Comparison of ENCODE assay signal across 15 cellular contexts in genomic region chr3:160781429-160781828, GRCh38.
"Had no signal": no experiment of that assay in that cellular context is flagged by ENCODE, and none has a peak within 500 bp of the region (broad histone marks: within the 10 kb centered on the region; RNA-seq: fewer than 3 reads in every experiment).

No MANE protein-coding gene starts in this region.

- H3K4me3 Mint-ChIP-seq: activated naive CD8-positive, alpha-beta T cell treated with anti-CD3 and anti-CD28 coated beads, Interleukin-2, amount 50 U/mL, for 24 hours; activated T-helper 1 cell treated with anti-CD3 and anti-CD28 coated beads, Interleukin-12 subunit alpha, Interleukin-12 subunit beta, Interleukin-2, Interleukin-4 antibody, amounts not matched to agents 30 ng/mL and 10 ng/mL and 1 ng/mL, durations not matched to agents 14 hours and 24 hours and 36 hours; nephron had no signal

- H3K9me3 ChIP-seq: ascending aorta, stomach, thoracic aorta had no signal

- H3K4me3 ChIP-seq: ascending aorta, stomach, thoracic aorta had no signal

- H3K27me3 ChIP-seq: ascending aorta, stomach had no signal

- H3K27ac ChIP-seq: ascending aorta, thoracic aorta had no signal

- H3K36me3 ChIP-seq: ascending aorta, stomach, thoracic aorta had no signal

- ATAC-seq: activated naive CD8-positive, alpha-beta T cell treated with anti-CD3 and anti-CD28 coated beads, Interleukin-2, amount 50 U/mL, for 24 hours; left ventricle myocardium superior had no signal

- H3K4me1 ChIP-seq: ascending aorta had no signal

- H3K27ac Mint-ChIP-seq: activated naive CD8-positive, alpha-beta T cell treated with anti-CD3 and anti-CD28 coated beads, Interleukin-2, amount 50 U/mL, for 24 hours; activated T-helper 1 cell treated with anti-CD3 and anti-CD28 coated beads, Interleukin-12 subunit alpha, Interleukin-12 subunit beta, Interleukin-2, Interleukin-4 antibody, amounts not matched to agents 30 ng/mL and 10 ng/mL and 1 ng/mL, durations not matched to agents 14 hours and 24 hours and 36 hours; nephron had no signal

- H3K4me1 Mint-ChIP-seq: activated naive CD8-positive, alpha-beta T cell treated with anti-CD3 and anti-CD28 coated beads, Interleukin-2, amount 50 U/mL, for 24 hours; nephron had no signal

- DNase-seq: activated CD4-positive, CD25-positive, alpha-beta regulatory T cell treated with anti-CD3 and anti-CD28 coated beads, Interleukin-2, amount 50 U/mL, for 72 hours; activated naive CD4-positive, alpha-beta T cell treated with Interleukin-2 at 50 U/mL for 16 hours; activated naive CD8-positive, alpha-beta T cell treated with anti-CD3 and anti-CD28 coated beads, Interleukin-2, amount 50 U/mL, for 24 hours; hypothalamus; kidney glomerular epithelial cell; left ventricle myocardium superior; mesenchymal stem cell; stimulated activated CD4-positive, alpha-beta T cell treated with anti-CD3 and anti-CD28 coated beads, Interleukin-1b, Interleukin-23, amount 100 ng/mL, for 48 hours; stomach; T-helper 1 cell; T1000 had no signal

- H3K9me3 Mint-ChIP-seq: activated naive CD8-positive, alpha-beta T cell treated with anti-CD3 and anti-CD28 coated beads, Interleukin-2, amount 50 U/mL, for 24 hours; activated T-helper 1 cell treated with anti-CD3 and anti-CD28 coated beads, Interleukin-12 subunit alpha, Interleukin-12 subunit beta, Interleukin-2, Interleukin-4 antibody, amounts not matched to agents 30 ng/mL and 10 ng/mL and 1 ng/mL, durations not matched to agents 14 hours and 24 hours and 36 hours had no signal

- H3K27me3 Mint-ChIP-seq: activated naive CD8-positive, alpha-beta T cell treated with anti-CD3 and anti-CD28 coated beads, Interleukin-2, amount 50 U/mL, for 24 hours had no signal
